8 cellular contexts compared by ENCODE assay signal in the genomic region with DNA sequence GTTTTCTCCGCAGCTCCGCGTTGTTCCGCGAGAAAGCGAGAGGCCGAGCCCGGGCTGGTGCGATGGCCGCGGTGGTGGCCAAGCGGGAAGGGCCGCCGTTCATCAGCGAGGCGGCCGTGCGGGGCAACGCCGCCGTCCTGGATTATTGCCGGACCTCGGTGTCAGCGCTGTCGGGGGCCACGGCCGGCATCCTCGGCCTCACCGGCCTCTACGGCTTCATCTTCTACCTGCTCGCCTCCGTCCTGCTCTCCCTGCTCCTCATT. TPM values are rescaled to one million over a fixed set of nuclear protein-coding genes. Genes with fewer than 3 reads are reported as not detected.
DNase-seq lines count a peak whose midpoint lies in the region; ATAC-seq and TF ChIP-seq lines count a peak whose summit lies in the region.

No MANE protein-coding gene starts in this region.

- H3K9me3 ChIP-seq in iPS-18c (ENCODE audit: control insufficient read depth, insufficient read depth, low read length) (no peaks in the 10 kb centered on the region), thoracic aorta (no peaks in the 10 kb centered on the region)

- H3K27ac ChIP-seq in thoracic aorta: peak overlapping the region; percentile 80 to 97

- H3K36me3 ChIP-seq in thoracic aorta: peaks cover 9% of the 10 kb centered on the region

- TF ChIP-seq CTCF in activated B cell treated with CpG ODN at 0.5 μM for 24 hours (IDR thresholded peaks at IDR 0.05): no peak
- no peak for TF ChIP-seq CTCF in thoracic aorta (IDR thresholded peaks at IDR 0.05)

- peak overlapping the region; percentile 94 for H3K4me3 ChIP-seq in iPS-18c (ENCODE audit: insufficient read depth, low read depth, low read length)
- H3K4me3 ChIP-seq in thoracic aorta: peak overlapping the region; percentile 86

- no peaks in the 10 kb centered on the region for H3K9me3 Mint-ChIP-seq in activated CD8-positive, alpha-beta memory T cell treated with anti-CD3 and anti-CD28 coated beads, Interleukin-2, amount 10 ng/mL, durations not matched to agents 7 days and 5 days (ENCODE audit: low read depth)
- H3K9me3 Mint-ChIP-seq in activated B cell treated with CpG ODN at 0.5 μM for 24 hours: no peaks in the 10 kb centered on the region

- H3K4me3 Mint-ChIP-seq in activated CD8-positive, alpha-beta memory T cell treated with anti-CD3 and anti-CD28 coated beads, Interleukin-2, amount 10 ng/mL, durations not matched to agents 7 days and 5 days: peak overlapping the region; percentile 95
- H3K4me3 Mint-ChIP-seq in activated B cell treated with CpG ODN at 0.5 μM for 24 hours: peak overlapping the region; percentile 95

- H3K4me1 ChIP-seq in thoracic aorta (ENCODE audit: control insufficient read depth in 1 of 2, low read depth in 2 of 2): peaks cover 20 to 41% of the 10 kb centered on the region in 2 donors

- ATAC-seq in activated CD8-positive, alpha-beta memory T cell treated with anti-CD3 and anti-CD28 coated beads, Interleukin-2, amount 10 ng/mL, durations not matched to agents 7 days and 5 days: no peak
- ATAC-seq in activated B cell treated with CpG ODN at 0.5 μM for 24 hours (ENCODE audit: low read depth) (no peak), thoracic aorta (ENCODE audit: insufficient number of reproducible peaks, low FRiP score, low read depth) (no peak), HG03108 (IDR thresholded peaks at IDR 0.05; ENCODE audit: unreplicated experiment) (no peak)

- H3K27ac Mint-ChIP-seq in activated CD8-positive, alpha-beta memory T cell treated with anti-CD3 and anti-CD28 coated beads, Interleukin-2, amount 10 ng/mL, durations not matched to agents 7 days and 5 days: peak overlapping the region; percentile 91
- H3K27ac Mint-ChIP-seq in activated B cell treated with CpG ODN at 0.5 μM for 24 hours: peak overlapping the region; percentile 92

- no peak for DNase-seq in activated CD8-positive, alpha-beta memory T cell treated with anti-CD3 and anti-CD28 coated beads, Interleukin-2, amount 10 ng/mL, durations not matched to agents 7 days and 5 days
- no peak for DNase-seq in activated CD8-positive, alpha-beta memory T cell treated with anti-CD3 and anti-CD28 coated beads, Interleukin-2, amount 50 U/mL, for 48 hours
- DNase-seq in activated B cell treated with CpG ODN at 0.5 μM for 24 hours (no peak), thoracic aorta (ENCODE audit: low spot score) (no peak), GM19238 (ENCODE audit: insufficient read length, low spot score) (no peak), NCI-H146 (lab: John Stamatoyannopoulos, UW) (no peak)

- CTCF ChIA-PET in activated CD8-positive, alpha-beta memory T cell treated with anti-CD3 and anti-CD28 coated beads, Interleukin-2, amount 10 ng/mL, durations not matched to agents 7 days and 5 days (lab: Charles Lee): no interaction called here
- CTCF ChIA-PET in activated B cell treated with CpG ODN at 0.5 μM for 24 hours (lab: Charles Lee): no interaction called here

- peaks cover 6% of the 10 kb centered on the region for H3K36me3 Mint-ChIP-seq in activated CD8-positive, alpha-beta memory T cell treated with anti-CD3 and anti-CD28 coated beads, Interleukin-2, amount 10 ng/mL, durations not matched to agents 7 days and 5 days
- peaks cover 37% of the 10 kb centered on the region for H3K36me3 Mint-ChIP-seq in activated B cell treated with CpG ODN at 0.5 μM for 24 hours (ENCODE audit: low read depth)

- intact Hi-C loops in activated B cell treated with CpG ODN at 0.5 μM for 24 hours (cut with micrococcal nuclease): no loop called here

- H3K4me1 Mint-ChIP-seq in activated CD8-positive, alpha-beta memory T cell treated with anti-CD3 and anti-CD28 coated beads, Interleukin-2, amount 10 ng/mL, durations not matched to agents 7 days and 5 days: peaks cover 24% of the 10 kb centered on the region
- peaks cover 21% of the 10 kb centered on the region for H3K4me1 Mint-ChIP-seq in activated B cell treated with CpG ODN at 0.5 μM for 24 hours

- POLR2A ChIA-PET in activated B cell treated with CpG ODN at 0.5 μM for 24 hours (lab: Charles Lee): interaction anchor here (0.6 to 4.3 kb wide), 12 partner anchors 9 to 620 kb away, joined by 3 to 22 read pairs (median 5); a partner anchor contains a TSS

- no peaks in the 10 kb centered on the region for H3K27me3 ChIP-seq in thoracic aorta (replicated peaks; ENCODE audit: insufficient read depth)

- no peaks in the 10 kb centered on the region for H3K27me3 Mint-ChIP-seq in activated CD8-positive, alpha-beta memory T cell treated with anti-CD3 and anti-CD28 coated beads, Interleukin-2, amount 10 ng/mL, durations not matched to agents 7 days and 5 days
- no peaks in the 10 kb centered on the region for H3K27me3 Mint-ChIP-seq in activated B cell treated with CpG ODN at 0.5 μM for 24 hours

RNA-seq across cellular contexts. Expression of a gene that starts 0.4 kb away (rescaled TPM):
- 10 to 100 TPM; 43.7 to 57.0 TPM for total RNA-seq in activated CD8-positive, alpha-beta memory T cell treated with anti-CD3 and anti-CD28 coated beads, Interleukin-2, amount 10 ng/mL, durations not matched to agents 7 days and 5 days
- total RNA-seq in activated B cell treated with CpG ODN at 0.5 μM for 24 hours: 33.8 and 38.0 TPM in 2 replicates
- total RNA-seq in thoracic aorta: 10 to 100 TPM; 10.8 to 17.6 TPM

RNA-seq across cellular contexts. Expression of a gene that starts 0.6 kb away (rescaled TPM):
- total RNA-seq in activated CD8-positive, alpha-beta memory T cell treated with anti-CD3 and anti-CD28 coated beads, Interleukin-2, amount 10 ng/mL, durations not matched to agents 7 days and 5 days: 10 to 100 TPM; 19.5 to 27.9 TPM
- total RNA-seq in activated B cell treated with CpG ODN at 0.5 μM for 24 hours (15.1 and 16.4 TPM in 2 replicates), thoracic aorta (100 to 1,000 TPM; 127 to 243 TPM)

RNA-seq across cellular contexts. Expression of a gene that starts 26.9 kb away (rescaled TPM):
- total RNA-seq in activated CD8-positive, alpha-beta memory T cell treated with anti-CD3 and anti-CD28 coated beads, Interleukin-2, amount 10 ng/mL, durations not matched to agents 7 days and 5 days: 10 to 100 TPM; 18.1 to 24.6 TPM
- 295 and 349 TPM in 2 replicates for total RNA-seq in activated B cell treated with CpG ODN at 0.5 μM for 24 hours
- total RNA-seq in thoracic aorta: 1 to 10 TPM in 1 of 2 donors, not detected in 1; 2.3 TPM

RNA-seq across cellular contexts. Expression of a gene that starts 32.5 kb away (rescaled TPM):
- 10 to 100 TPM in 1 of 2 experiments, 1 to 10 TPM in 1; 9.7 to 20.6 TPM for total RNA-seq in activated CD8-positive, alpha-beta memory T cell treated with anti-CD3 and anti-CD28 coated beads, Interleukin-2, amount 10 ng/mL, durations not matched to agents 7 days and 5 days
- total RNA-seq in activated B cell treated with CpG ODN at 0.5 μM for 24 hours: 12.8 and 13.5 TPM in 2 replicates
- 10 to 100 TPM in 1 of 2 donors, 1 to 10 TPM in 1; 6.6 to 23.3 TPM for total RNA-seq in thoracic aorta

RNA-seq across cellular contexts. Expression of a gene that starts 33.0 kb away (rescaled TPM):
- total RNA-seq in activated CD8-positive, alpha-beta memory T cell treated with anti-CD3 and anti-CD28 coated beads, Interleukin-2, amount 10 ng/mL, durations not matched to agents 7 days and 5 days: 10 to 100 TPM; 13.4 to 13.9 TPM
- total RNA-seq in activated B cell treated with CpG ODN at 0.5 μM for 24 hours: 8.1 and 9.5 TPM in 2 replicates
- 10 to 100 TPM; 10.5 to 16.1 TPM for total RNA-seq in thoracic aorta

Comparison
In these comparisons a context has a peak if more than half of its experiments do, and no peak if none do; other contexts are left out.
1. RNA of a gene that starts 26.9 kb away (total RNA-seq): 295 to 349 TPM in activated B cell treated with CpG ODN at 0.5 μM for 24 hours; 18.1 to 24.6 TPM in activated CD8-positive, alpha-beta memory T cell treated with anti-CD3 and anti-CD28 coated beads, Interleukin-2, amount 10 ng/mL, durations not matched to agents 7 days and 5 days and 2.3 TPM in thoracic aorta; every median in the first group is over 10 times any median in the second.